8 cellular contexts compared by ENCODE assay signal in genomic region chr18:36828630-36829361, GRCh38. TPM values are rescaled to one million over a fixed set of nuclear protein-coding genes. Genes with fewer than 3 reads are reported as not detected.
DNase-seq lines count a peak whose midpoint lies in the region; ATAC-seq and TF ChIP-seq lines count a peak whose summit lies in the region.

Gene KIAA1328, plus strand, starts transcription at chr18:36829127. Its CDS starts 12 bp downstream, at chr18:36829139.
A gene with protein sequence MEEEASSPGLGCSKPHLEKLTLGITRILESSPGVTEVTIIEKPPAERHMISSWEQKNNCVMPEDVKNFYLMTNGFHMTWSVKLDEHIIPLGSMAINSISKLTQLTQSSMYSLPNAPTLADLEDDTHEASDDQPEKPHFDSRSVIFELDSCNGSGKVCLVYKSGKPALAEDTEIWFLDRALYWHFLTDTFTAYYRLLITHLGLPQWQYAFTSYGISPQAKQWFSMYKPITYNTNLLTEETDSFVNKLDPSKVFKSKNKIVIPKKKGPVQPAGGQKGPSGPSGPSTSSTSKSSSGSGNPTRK (minus strand): TSS chr18:36829002. CDS start chr18:36828767, 235 bp downstream.

- 0 to 3% methylated on average over 3 to 4 of the region's 83 CpGs for WGBS in esophagus squamous epithelium, 2 donors

- H3K4me3 Mint-ChIP-seq in activated T-cell treated with anti-CD3 and anti-CD28 coated beads, Interleukin-2, amount 50 U/mL, for 72 hours, result peak within 1 kb of the TSS; percentile 83 to 95
- peak within 1 kb of the TSS; percentile 73 to 98 (median 92) for H3K4me3 Mint-ChIP-seq in naive thymus-derived CD4-positive, alpha-beta T cell
- H3K4me3 Mint-ChIP-seq in stimulated activated naive B cell treated with anti-CD40 and anti-IgM and Interleukin-4, amounts not matched to agents 10 μg/mL and 1 μg/mL and 100 μg/mL, for 72 hours, result peak within 1 kb of the TSS; percentile 92 to 95

- TF ChIP-seq CTCF in DND-41 (IDR thresholded peaks at IDR 0.05; ENCODE audit: borderline replicate concordance, extremely low read depth, low read length, poor library complexity, severe bottlenecking) (peak; percentile 75), Panc1 (IDR thresholded peaks at IDR 0.05) (peak; percentile 68), esophagus squamous epithelium (IDR thresholded peaks at IDR 0.05) (peak in 4 of 6 experiments; percentile 8 to 28 (median 21))

- intact Hi-C loops in Panc1 (cut with micrococcal nuclease; ENCODE audit: unreplicated experiment) (no loop called here), esophagus squamous epithelium (cut with DNase I) (no loop called here)
- intact Hi-C loops in naive thymus-derived CD4-positive, alpha-beta T cell (cut with micrococcal nuclease), result loop anchor here (1.0 to 10.0 kb wide), 13 partner anchors 10 to 1850 kb away; partner anchors contain the start of genes ELP2 (in 2 of the 2), INO80C (in 2 of the 2), RMP24 (in 2 of the 2) and RPRD1A (in 2 of the 2)

- H3K36me3 ChIP-seq in DND-41 (ENCODE audit: insufficient read depth, low read length) (peaks cover 17% of the 10 kb centered on the region), Panc1 (ENCODE audit: control insufficient read depth, insufficient read depth, low read length) (no peaks in the 10 kb centered on the region), esophagus squamous epithelium (peaks cover 0 to 1% (median 0%) of the 10 kb centered on the region in 3 donors)
- H3K36me3 ChIP-seq in naive thymus-derived CD4-positive, alpha-beta T cell (ENCODE audit: control insufficient read depth in 2 of 3, insufficient read depth in 3 of 3, low read length in 3 of 3), result peaks cover 0 to 4% (median 0%) of the 10 kb centered on the region in 3 experiments

- TF ChIP-seq POLR2A in esophagus squamous epithelium (IDR thresholded peaks at IDR 0.05), result peak in 1 of 4 donors; percentile 60

- peak; percentile 92 for DNase-seq in DND-41
- DNase-seq in KG1 (lab: John Stamatoyannopoulos, UW), result peak; percentile 78
- DNase-seq in Panc1 (ENCODE audit: low read depth, low spot score), result no peak
- peak; percentile 90 to 91 for DNase-seq in activated T-cell treated with anti-CD3 and anti-CD28 coated beads, Interleukin-2, amount 50 U/mL, for 72 hours
- peak; percentile 70 for DNase-seq in esophagus squamous epithelium (lab: John Stamatoyannopoulos, UW)
- peak; percentile 77 to 90 (median 87) for DNase-seq in naive thymus-derived CD4-positive, alpha-beta T cell
- DNase-seq in stimulated activated naive B cell treated with anti-CD40 and anti-IgM and Interleukin-4, amounts not matched to agents 10 μg/mL and 1 μg/mL and 100 μg/mL, for 72 hours, result peak; percentile 82

- CTCF ChIA-PET in Panc1 (lab: Charles Lee), result interaction anchor here (0.6 to 0.7 kb wide), 2 partner anchors 701 to 904 kb away, joined by 3 to 6 read pairs; no protein-coding TSS in a partner anchor
- CTCF ChIA-PET in naive thymus-derived CD4-positive, alpha-beta T cell (lab: Charles Lee), result interaction anchor here (0.6 to 1.7 kb wide), 3 partner anchors 18 to 695 kb away, joined by 3 to 4 read pairs (median 4); no protein-coding TSS in a partner anchor

- H3K4me1 Mint-ChIP-seq in activated T-cell treated with anti-CD3 and anti-CD28 coated beads, Interleukin-2, amount 50 U/mL, for 72 hours (ENCODE audit: low read depth), result peaks cover 44% of the 10 kb centered on the region
- H3K4me1 Mint-ChIP-seq in naive thymus-derived CD4-positive, alpha-beta T cell, result peaks cover 27 to 60% (median 47%) of the 10 kb centered on the region in 7 donors
- peaks cover 19 to 38% of the 10 kb centered on the region in 2 donors for H3K4me1 Mint-ChIP-seq in stimulated activated naive B cell treated with anti-CD40 and anti-IgM and Interleukin-4, amounts not matched to agents 10 μg/mL and 1 μg/mL and 100 μg/mL, for 72 hours

- no TSS peak for BruUV-seq in Panc1 (replicated peaks; lab: Mats Ljungman, UMichigan)

- peak within 1 kb of the TSS; percentile 56 to 96 for H3K4me3 ChIP-seq in DND-41 (ENCODE audit: low read depth in 1 of 2, low read length in 2 of 2)
- H3K4me3 ChIP-seq in Panc1 (ENCODE audit: low read depth in 2 of 2, low read length in 2 of 2), result peak within 1 kb of the TSS; percentile 73 to 90
- peak within 1 kb of the TSS; percentile 80 to 94 (median 92) for H3K4me3 ChIP-seq in esophagus squamous epithelium
- peak within 1 kb of the TSS; percentile 79 for H3K4me3 ChIP-seq in naive thymus-derived CD4-positive, alpha-beta T cell (ENCODE audit: low read length)

- H3K36me3 Mint-ChIP-seq in activated T-cell treated with anti-CD3 and anti-CD28 coated beads, Interleukin-2, amount 50 U/mL, for 72 hours (ENCODE audit: insufficient read depth in 2 of 2), result peaks cover 3 to 9% of the 10 kb centered on the region in 2 donors
- H3K36me3 Mint-ChIP-seq in naive thymus-derived CD4-positive, alpha-beta T cell, result peaks cover 0 to 13% (median 3%) of the 10 kb centered on the region in 5 donors
- H3K36me3 Mint-ChIP-seq in stimulated activated naive B cell treated with anti-CD40 and anti-IgM and Interleukin-4, amounts not matched to agents 10 μg/mL and 1 μg/mL and 100 μg/mL, for 72 hours, result peaks cover 0 to 5% of the 10 kb centered on the region in 2 donors

- peaks cover 74% of the 10 kb centered on the region for H3K79me2 ChIP-seq in DND-41 (ENCODE audit: insufficient read depth, low read length)

- peak within 1 kb of the TSS; percentile 89 for H3K27ac ChIP-seq in DND-41 (ENCODE audit: low read length)
- peak within 1 kb of the TSS; percentile 88 for H3K27ac ChIP-seq in Panc1 (ENCODE audit: low read length)
- H3K27ac ChIP-seq in esophagus squamous epithelium, result peak within 1 kb of the TSS; percentile 85 to 92 (median 90)
- H3K27ac ChIP-seq in naive thymus-derived CD4-positive, alpha-beta T cell (ENCODE audit: low read depth, low read length), result peak within 1 kb of the TSS; percentile 75

- POLR2A ChIA-PET in Panc1 (lab: Charles Lee), result interaction anchor here (0.6 to 1.0 kb wide), 2 partner anchors 88 to 1165 kb away, joined by 4 to 7 read pairs; no protein-coding TSS in a partner anchor
- POLR2A ChIA-PET in naive thymus-derived CD4-positive, alpha-beta T cell (lab: Charles Lee), result interaction anchor here (0.6 to 2.3 kb wide), 7 partner anchors 11 to 853 kb away, joined by 3 to 9 read pairs (median 4); partner anchors contain the start of genes ELP2 and SLC39A6

- no peaks in the 10 kb centered on the region for H3K27me3 Mint-ChIP-seq in activated T-cell treated with anti-CD3 and anti-CD28 coated beads, Interleukin-2, amount 50 U/mL, for 72 hours (ENCODE audit: low read depth)
- H3K27me3 Mint-ChIP-seq in naive thymus-derived CD4-positive, alpha-beta T cell, result no peaks in the 10 kb centered on the region
- H3K27me3 Mint-ChIP-seq in stimulated activated naive B cell treated with anti-CD40 and anti-IgM and Interleukin-4, amounts not matched to agents 10 μg/mL and 1 μg/mL and 100 μg/mL, for 72 hours, result no peaks in the 10 kb centered on the region

- peak within 1 kb of the TSS; percentile 81 for H3K9ac ChIP-seq in DND-41 (ENCODE audit: low read depth, low read length)

- H2AFZ ChIP-seq in DND-41 (ENCODE audit: low read depth, low read length), result peak within 1 kb of the TSS; percentile 97

- no peaks in the 10 kb centered on the region for H3K9me3 Mint-ChIP-seq in activated T-cell treated with anti-CD3 and anti-CD28 coated beads, Interleukin-2, amount 50 U/mL, for 72 hours
- peaks cover 0 to 1% (median 0%) of the 10 kb centered on the region in 11 donors for H3K9me3 Mint-ChIP-seq in naive thymus-derived CD4-positive, alpha-beta T cell
- no peaks in the 10 kb centered on the region for H3K9me3 Mint-ChIP-seq in stimulated activated naive B cell treated with anti-CD40 and anti-IgM and Interleukin-4, amounts not matched to agents 10 μg/mL and 1 μg/mL and 100 μg/mL, for 72 hours

- peaks cover 41% of the 10 kb centered on the region for H3K4me1 ChIP-seq in DND-41 (ENCODE audit: insufficient read depth, low read length)
- H3K4me1 ChIP-seq in Panc1 (ENCODE audit: control insufficient read depth, insufficient read depth, low read length), result peaks cover 10% of the 10 kb centered on the region
- H3K4me1 ChIP-seq in esophagus squamous epithelium, result peaks cover 0 to 27% (median 10%) of the 10 kb centered on the region in 3 donors
- H3K4me1 ChIP-seq in naive thymus-derived CD4-positive, alpha-beta T cell (ENCODE audit: control insufficient read depth in 2 of 2, insufficient read depth in 2 of 2, low read length in 2 of 2), result peaks cover 15 to 18% of the 10 kb centered on the region in 2 donors

- H3K4me2 ChIP-seq in DND-41 (ENCODE audit: insufficient read depth, low read length), result peak within 1 kb of the TSS; percentile 91

- H4K20me1 ChIP-seq in DND-41 (ENCODE audit: insufficient read depth, low read length), result no peaks in the 10 kb centered on the region

- ATAC-seq in DND-41 (ENCODE audit: insufficient read depth, low read depth) (peak; percentile 89), GM21723 (IDR thresholded peaks at IDR 0.05; ENCODE audit: unreplicated experiment) (peak; percentile 94), Panc1 (peak; percentile 96)
- ATAC-seq in activated T-cell treated with anti-CD3 and anti-CD28 coated beads, Interleukin-2, amount 50 U/mL, for 72 hours (replicated peaks in 1 of 2), result peak; percentile 89 to 91
- peak; percentile 96 for ATAC-seq in naive thymus-derived CD4-positive, alpha-beta T cell
- peak; percentile 90 for ATAC-seq in stimulated activated naive B cell treated with anti-CD40 and anti-IgM and Interleukin-4, amounts not matched to agents 10 μg/mL and 1 μg/mL and 100 μg/mL, for 72 hours (replicated peaks)

- H3K27me3 ChIP-seq in DND-41 (ENCODE audit: insufficient read depth, low read length, poor library complexity), result no peaks in the 10 kb centered on the region
- H3K27me3 ChIP-seq in Panc1 (ENCODE audit: control insufficient read depth, insufficient read depth, low read length), result no peaks in the 10 kb centered on the region
- H3K27me3 ChIP-seq in esophagus squamous epithelium, result no peaks in the 10 kb centered on the region
- no peaks in the 10 kb centered on the region for H3K27me3 ChIP-seq in naive thymus-derived CD4-positive, alpha-beta T cell (ENCODE audit: control insufficient read depth in 2 of 2, insufficient read depth in 2 of 2, low read length in 2 of 2)

- no peaks in the 10 kb centered on the region for H3K9me3 ChIP-seq in DND-41 (ENCODE audit: insufficient read depth, low read length, severe bottlenecking)
- no peaks in the 10 kb centered on the region for H3K9me3 ChIP-seq in Panc1 (ENCODE audit: control insufficient read depth, insufficient read depth, low read depth, low read length)
- no peaks in the 10 kb centered on the region for H3K9me3 ChIP-seq in esophagus squamous epithelium
- no peaks in the 10 kb centered on the region for H3K9me3 ChIP-seq in naive thymus-derived CD4-positive, alpha-beta T cell (ENCODE audit: control insufficient read depth in 2 of 3, low read length in 3 of 3)

- H3K27ac Mint-ChIP-seq in activated T-cell treated with anti-CD3 and anti-CD28 coated beads, Interleukin-2, amount 50 U/mL, for 72 hours, result peak within 1 kb of the TSS; percentile 91
- H3K27ac Mint-ChIP-seq in naive thymus-derived CD4-positive, alpha-beta T cell, result peak within 1 kb of the TSS; percentile 57 to 98 (median 90)
- H3K27ac Mint-ChIP-seq in stimulated activated naive B cell treated with anti-CD40 and anti-IgM and Interleukin-4, amounts not matched to agents 10 μg/mL and 1 μg/mL and 100 μg/mL, for 72 hours, result peak within 1 kb of the TSS; percentile 98

- in situ Hi-C loops in Panc1 (cut with HindIII; ENCODE audit: low pct_unique_long_range_greater_than_20kb, low sequenced_read_pairs), result no loop called here

RNA-seq across cellular contexts. Expression of gene KIAA1328, which starts in this region (rescaled TPM):
- total RNA-seq in Panc1 (2021; ENCODE audit: unreplicated experiment) (6.2 TPM), esophagus squamous epithelium (10 to 100 TPM in 1 of 4 donors, 1 to 10 TPM in 3; 2.3 to 18.7 (median 5.8) TPM)
- polyA plus RNA-seq in Panc1 (2012; ENCODE audit: insufficient read length), result 2.0 TPM
- total RNA-seq in activated T-cell treated with anti-CD3 and anti-CD28 coated beads, Interleukin-2, amount 50 U/mL, for 72 hours, result 1 to 10 TPM; 7.8 to 9.4 TPM
- 10 to 100 TPM in 4 of 5 experiments, 1 to 10 TPM in 1; 8.1 to 17.6 (median 16.0) TPM for total RNA-seq in naive thymus-derived CD4-positive, alpha-beta T cell
- polyA plus RNA-seq in naive thymus-derived CD4-positive, alpha-beta T cell, result 1 to 10 TPM; 9.5 to 9.8 TPM

RNA-seq across cellular contexts. Expression of the second gene that starts in this region (rescaled TPM):
- total RNA-seq in Panc1 (2021; ENCODE audit: unreplicated experiment) (98.7 TPM), esophagus squamous epithelium (100 to 1,000 TPM in 2 of 4 donors, 10 to 100 TPM in 2; 65.1 to 155 (median 105) TPM)
- 100 TPM for polyA plus RNA-seq in Panc1 (2012; ENCODE audit: insufficient read length)
- total RNA-seq in activated T-cell treated with anti-CD3 and anti-CD28 coated beads, Interleukin-2, amount 50 U/mL, for 72 hours, result 10 to 100 TPM; 58.8 to 62.6 TPM
- 10 to 100 TPM; 16.9 to 92.8 (median 53.5) TPM for total RNA-seq in naive thymus-derived CD4-positive, alpha-beta T cell
- 10 to 100 TPM; 56.9 to 73.9 TPM for polyA plus RNA-seq in naive thymus-derived CD4-positive, alpha-beta T cell

Comparison
In these comparisons a context has a peak if more than half of its experiments do, and no peak if none do; other contexts are left out.
1. CTCF ChIP-seq: peak in every context shown above with its lines; median percentile 75 in DND-41; 68 in Panc1; 21 in esophagus squamous epithelium.
2. intact Hi-C loops: an anchor here in naive thymus-derived CD4-positive, alpha-beta T cell (1.0 to 10.0 kb wide); none called in Panc1 and esophagus squamous epithelium.